ENCODE assay signal across 23 cellular contexts in the genomic region with DNA sequence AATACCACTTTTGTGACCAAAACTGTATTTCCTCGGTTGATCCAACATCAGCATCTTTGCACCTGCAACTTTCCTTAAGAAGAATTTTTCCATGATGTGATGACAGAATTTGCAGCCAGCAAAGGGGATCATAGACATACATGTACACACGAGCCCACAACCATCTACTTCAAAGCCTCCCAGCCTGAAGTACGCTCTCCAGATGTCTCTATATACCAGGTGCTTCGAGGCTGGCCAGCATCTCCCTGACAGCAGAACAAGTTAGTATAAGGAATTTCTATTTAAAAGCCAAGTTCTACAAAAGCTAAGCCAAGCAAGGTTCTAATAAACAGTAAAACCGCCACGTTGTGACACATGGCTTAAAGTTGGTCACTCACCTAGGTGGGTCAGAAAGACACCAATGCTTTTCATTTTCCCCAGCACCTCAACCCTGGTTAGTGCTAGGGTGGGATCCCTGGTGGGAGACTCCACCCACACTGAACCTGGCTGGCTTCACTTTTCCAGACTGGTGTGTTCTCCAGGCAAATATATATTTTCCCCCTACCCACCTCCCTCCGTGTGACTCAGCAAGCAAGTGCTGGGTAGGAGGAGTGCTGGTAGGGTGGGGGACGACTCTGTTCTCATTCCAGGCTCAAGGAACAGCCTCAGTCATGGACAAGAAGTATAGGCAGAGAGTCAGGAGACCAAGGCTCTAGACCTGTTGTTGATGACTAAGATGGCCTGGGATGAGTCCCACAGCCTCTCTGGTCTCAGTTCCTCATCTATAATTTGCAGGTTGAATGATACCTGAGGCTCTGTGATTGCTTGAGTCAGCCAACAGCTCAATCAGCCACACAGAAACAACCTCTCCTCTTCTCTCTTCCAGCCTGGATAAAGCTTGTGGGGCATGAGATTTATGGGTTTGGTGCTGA.
DNase-seq lines count a peak whose midpoint lies in the region; ATAC-seq and TF ChIP-seq lines count a peak whose summit lies in the region.
"Had no signal": no experiment of that assay in that cellular context is flagged by ENCODE, and none has a peak within 500 bp of the region (broad histone marks: within the 10 kb centered on the region; RNA-seq: fewer than 3 reads in every experiment).

No MANE protein-coding gene starts in this region.

- 50 to 71% methylated on average over 4 to 8 of the region's 8 CpGs for WGBS in transverse colon (ENCODE audit: low coverage in 1 of 2), 2 donors

- H3K27me3 ChIP-seq in SJCRH30 = no peaks in the 10 kb centered on the region
- peaks cover 6% of the 10 kb centered on the region for H3K27me3 ChIP-seq in foreskin keratinocyte
- H3K27me3 ChIP-seq in rectal smooth muscle tissue (ENCODE audit: control insufficient read depth, insufficient read depth, low read length) = peaks cover 2% of the 10 kb centered on the region
- H3K27me3 ChIP-seq in transverse colon = no peaks in the 10 kb centered on the region
- H3K27me3 ChIP-seq: MG63 had no signal

- no peak overlapping the region for H3K9ac ChIP-seq in rectal smooth muscle tissue (ENCODE audit: low read length)

- intact Hi-C loops in transverse colon (cut with DNase I; ENCODE audit: low total_unique reads) = no loop called here

- TF ChIP-seq POLR2A in transverse colon (IDR thresholded peaks at IDR 0.05) = no peak

- H3K4me1 ChIP-seq in SJCRH30 = peaks cover 56% of the 10 kb centered on the region
- H3K4me1 ChIP-seq in foreskin keratinocyte = no peaks in the 10 kb centered on the region
- peaks cover 37% of the 10 kb centered on the region for H3K4me1 ChIP-seq in rectal smooth muscle tissue (ENCODE audit: control insufficient read depth, insufficient read depth, low read length)
- peaks cover 0 to 9% (median 2%) of the 10 kb centered on the region in 4 donors for H3K4me1 ChIP-seq in transverse colon

- H3K4me3 ChIP-seq in SJCRH30 = no peak overlapping the region
- no peak overlapping the region for H3K4me3 ChIP-seq in rectal smooth muscle tissue (ENCODE audit: low read length)
- no peak overlapping the region for H3K4me3 ChIP-seq in transverse colon
- H3K4me3 ChIP-seq: A549, MG63 had no signal

- DNase-seq in SJCRH30 (no peak), foreskin keratinocyte (no peak), transverse colon (no peak), NCI-H2196 (lab: John Stamatoyannopoulos, UW; ENCODE audit: unreplicated experiment) (no peak)
- DNase-seq: AML-193; C1 segment of cervical spinal cord; CD4-positive, alpha-beta memory T cell; COR-L47; DMS53; KG1; MG63; NCI-H1105 treated with DMSO at 0.1 percent for 48 hours; NCI-H1930; NCI-H2107; NCI-H446 treated with DMSO at 0.1 percent for 48 hours; NCI-H526; NK-92 treated with Interleukin-12 subunit alpha and Interleukin-12 subunit beta, amount 100 ng/mL, for 24 hours; PC-3 had no signal

- TF ChIP-seq EP300 in transverse colon (IDR thresholded peaks at IDR 0.05; ENCODE audit: low read depth) = no peak

- H3K36me3 ChIP-seq in SJCRH30 (no peaks in the 10 kb centered on the region), rectal smooth muscle tissue (ENCODE audit: control insufficient read depth, insufficient read depth, low read length) (no peaks in the 10 kb centered on the region), transverse colon (no peaks in the 10 kb centered on the region)
- H3K36me3 ChIP-seq: MG63 had no signal

- H3K9me3 ChIP-seq in SJCRH30 (replicated peaks) = no peaks in the 10 kb centered on the region
- H3K9me3 ChIP-seq in transverse colon = no peaks in the 10 kb centered on the region
- H3K9me3 ChIP-seq: A549, MG63 had no signal

- in situ Hi-C loops in transverse colon (cut with MboI; ENCODE audit: low pct_ligation_motif_present in 1 of 4, low pct_unique_long_range_greater_than_20kb in 1 of 4, low sequenced_read_pairs in 3 of 4) = no loop called here

- ATAC-seq in foreskin keratinocyte (peak; percentile 58), HG02588 (IDR thresholded peaks at IDR 0.05; ENCODE audit: unreplicated experiment) (no peak), GM21717 (IDR thresholded peaks at IDR 0.05; ENCODE audit: unreplicated experiment) (no peak)
- ATAC-seq: A549, HCT116, PC-3 had no signal

- H3K27ac ChIP-seq in SJCRH30 (peak overlapping the region; percentile 81), foreskin keratinocyte (no peak overlapping the region), rectal smooth muscle tissue (ENCODE audit: low read depth, low read length) (peak overlapping the region; percentile 73), transverse colon (peak overlapping the region in 3 of 4 donors; percentile 51 to 75 (median 66))
- H3K27ac ChIP-seq: A549 had no signal

- TF ChIP-seq CTCF in foreskin keratinocyte (conservative IDR thresholded peaks at IDR 0.05) (no peak), transverse colon (IDR thresholded peaks at IDR 0.05) (no peak)
